ENCODE assay signal across 8 cellular contexts in genomic region chr7:44490351-44491200, GRCh38. TPM values are rescaled to one million over a fixed set of nuclear protein-coding genes. Genes with fewer than 3 reads are reported as not detected.
A peak's percentile ranks its signal among the peaks of the same experiment; 100 is the strongest.
DNase-seq lines count a peak whose midpoint lies in the region; ATAC-seq lines count a peak whose summit lies in the region.

TSS of gene NUDCD3 (minus strand) at chr7:44490658. CDS start at chr7:44490600, 58 bp downstream.

- H2BK120ac ChIP-seq in mesendoderm (ENCODE audit: low read depth, low read length) = peak within 1 kb of the TSS; percentile 88

- H3K4me1 ChIP-seq in endocrine pancreas (ENCODE audit: control insufficient read depth, insufficient read depth, low read length) (peaks cover 18% of the 10 kb centered on the region), mesendoderm (ENCODE audit: control insufficient read depth, low read depth, low read length) (peaks cover 7% of the 10 kb centered on the region)

- H3K18ac ChIP-seq in mesendoderm (ENCODE audit: low read length) = peak within 1 kb of the TSS; percentile 99

- H2BK5ac ChIP-seq in mesendoderm (ENCODE audit: low read length) = peak within 1 kb of the TSS; percentile 52

- peak within 1 kb of the TSS; percentile 99 for H4K8ac ChIP-seq in mesendoderm (ENCODE audit: low read depth, low read length)

- no peak within 1 kb of the TSS for H3K23ac ChIP-seq in mesendoderm (ENCODE audit: low read length)

- H3K9ac ChIP-seq in endocrine pancreas (ENCODE audit: control insufficient read depth, insufficient read depth, low read length) = peak within 1 kb of the TSS; percentile 88
- peak within 1 kb of the TSS; percentile 95 for H3K9ac ChIP-seq in mesendoderm (ENCODE audit: low read length)

- no peaks in the 10 kb centered on the region for H3K36me3 ChIP-seq in endocrine pancreas (ENCODE audit: control insufficient read depth, insufficient read depth, low read length)
- no peaks in the 10 kb centered on the region for H3K36me3 ChIP-seq in mesendoderm (ENCODE audit: control insufficient read depth, insufficient read depth, low read length)

- H3K4me3 ChIP-seq in endocrine pancreas (ENCODE audit: control insufficient read depth, insufficient read depth, low read length) (peak within 1 kb of the TSS; percentile 98), mesendoderm (ENCODE audit: low read length) (peak within 1 kb of the TSS; percentile 97)

- WGBS in mesendoderm (ENCODE audit: extremely low coverage, insufficient coverage, low lambda C conversion rate) = no CpG with 5 or more reads among the region's 63 CpGs

- no peaks in the 10 kb centered on the region for H3K9me3 ChIP-seq in endocrine pancreas (ENCODE audit: control insufficient read depth, low read length)

- no peak within 1 kb of the TSS for H2BK15ac ChIP-seq in mesendoderm (replicated peaks; ENCODE audit: low read depth)

- H3K27ac ChIP-seq in mesendoderm (ENCODE audit: low read depth, low read length) = peak within 1 kb of the TSS; percentile 98

- peak within 1 kb of the TSS; percentile 83 for H2AK5ac ChIP-seq in mesendoderm (ENCODE audit: low read length)

- DNase-seq in COLO668 (lab: John Stamatoyannopoulos, UW; ENCODE audit: unreplicated experiment) (peak; percentile 95), HS-5 (ENCODE audit: low read depth) (peak; percentile 82), NK-92 (lab: John Stamatoyannopoulos, UW; ENCODE audit: unreplicated experiment) (peak; percentile 31), mesendoderm (peak; percentile 93)
- peak; percentile 74 to 80 for DNase-seq in activated CD8-positive, alpha-beta memory T cell treated with anti-CD3 and anti-CD28 coated beads for 4 hours (ENCODE audit: low read depth in 2 of 2)
- DNase-seq in stimulated activated CD8-positive, alpha-beta memory T cell treated with anti-CD3 and anti-CD28 coated beads, Interleukin-15, amount 100 ng/mL, for 24 hours (ENCODE audit: low read depth) = peak; percentile 59

- ATAC-seq in GM19468 (IDR thresholded peaks at IDR 0.05; ENCODE audit: extremely low read depth, unreplicated experiment) = peak; percentile 85

- H3K27me3 ChIP-seq in endocrine pancreas (ENCODE audit: control insufficient read depth, insufficient read depth, low read length) = no peaks in the 10 kb centered on the region
- H3K27me3 ChIP-seq in mesendoderm (ENCODE audit: insufficient read depth, low read length, poor library complexity) = no peaks in the 10 kb centered on the region

- peak within 1 kb of the TSS; percentile 99 for H3K56ac ChIP-seq in mesendoderm (ENCODE audit: low read length)

- H3K4me2 ChIP-seq in mesendoderm (ENCODE audit: low read length) = peak within 1 kb of the TSS; percentile 73

- H4K5ac ChIP-seq in mesendoderm (ENCODE audit: low read length) = peak within 1 kb of the TSS; percentile 98

- peaks cover 23% of the 10 kb centered on the region for H3K79me1 ChIP-seq in mesendoderm (ENCODE audit: low read length)

- peaks cover 39% of the 10 kb centered on the region for H3K79me2 ChIP-seq in mesendoderm (ENCODE audit: control insufficient read depth, insufficient read depth, low read length)

- H3K4ac ChIP-seq in mesendoderm (ENCODE audit: low read depth, low read length) = peak within 1 kb of the TSS; percentile 20

RNA-seq across cellular contexts. Expression of gene NUDCD3, which starts in this region (rescaled TPM):
- polyA plus RNA-seq in mesendoderm (2013, experiment 1 of 2) = 34.4 TPM
- 32.5 TPM for polyA plus RNA-seq in mesendoderm (2013, experiment 2 of 2)

Comparison
In these comparisons a context has a peak if more than half of its experiments do, and no peak if none do; other contexts are left out.
1. Peak in every context shown above with its lines: DNase-seq, ATAC-seq, H3K4me3 ChIP-seq and H3K27ac ChIP-seq.
2. DNase-seq: peak in every context shown above with its lines; median percentile 95 in COLO668; 93 in mesendoderm; 82 in HS-5; 77 in activated CD8-positive, alpha-beta memory T cell treated with anti-CD3 and anti-CD28 coated beads for 4 hours; 59 in stimulated activated CD8-positive, alpha-beta memory T cell treated with anti-CD3 and anti-CD28 coated beads, Interleukin-15, amount 100 ng/mL, for 24 hours; 31 in NK-92.